In genomic region chr2:238910751-238911351, GRCh38 we compare ENCODE assay signal across 13 cellular contexts.
DNase-seq lines count a peak whose midpoint lies in the region; ATAC-seq and TF ChIP-seq lines count a peak whose summit lies in the region.
"Had no signal": no experiment of that assay in that cellular context is flagged by ENCODE, and none has a peak within 500 bp of the region (broad histone marks: within the 10 kb centered on the region; RNA-seq: fewer than 3 reads in every experiment).

No MANE protein-coding gene starts in this region.

- TF ChIP-seq CTCF in Calu3 (IDR thresholded peaks at IDR 0.05; ENCODE audit: unreplicated experiment) (no peak), RWPE1 (conservative IDR thresholded peaks at IDR 0.05; ENCODE audit: low read depth) (no peak), H9 (conservative IDR thresholded peaks at IDR 0.05) (no peak)

- H4K20me1 ChIP-seq in H9 (ENCODE audit: control insufficient read depth, insufficient read depth, insufficient read length): peaks cover 3% of the 10 kb centered on the region

- no peak overlapping the region for H4K8ac ChIP-seq in H9 (replicated peaks; ENCODE audit: insufficient read length, low read depth, low read length)

- no peaks in the 10 kb centered on the region for H3K79me1 ChIP-seq in H9 (ENCODE audit: insufficient read depth, low read depth, low read length, poor library complexity, severe bottlenecking)

- POLR2A ChIA-PET in RWPE1 (lab: Yijun Ruan, JAX; ENCODE audit: low non-redundant PET): no interaction called here

- H2BK15ac ChIP-seq in H9 (ENCODE audit: low read depth, low read length): no peak overlapping the region

- no peaks in the 10 kb centered on the region for H3K36me3 Mint-ChIP-seq in Calu3 (ENCODE audit: insufficient read depth, unreplicated experiment)
- H3K36me3 Mint-ChIP-seq in H9 (ENCODE audit: insufficient read depth in 1 of 3, low read depth in 3 of 3): peaks cover 0 to 3% (median 0%) of the 10 kb centered on the region in 3 experiments; a peak in 1 of 7 replicates
- H3K36me3 Mint-ChIP-seq: activated naive CD4-positive, alpha-beta T cell treated with anti-CD3 and anti-CD28 coated beads, Interleukin-2, amount 10 ng/mL, durations not matched to agents 7 days and 5 days; CD14-positive monocyte had no signal

- CTCF ChIA-PET in Calu3 (lab: Charles Lee): interaction anchor here (0.5 to 0.8 kb wide), 2 partner anchors 12 to 1075 kb away, joined by 3 to 4 read pairs; no protein-coding TSS in a partner anchor
- CTCF ChIA-PET in RWPE1 (lab: Yijun Ruan, JAX): no interaction called here

- DNase-seq in Calu3 (peak; percentile 29), M059J (ENCODE audit: low read depth) (peak; percentile 19), RWPE1 (ENCODE audit: low spot score) (peak; percentile 73), mesenteric fat pad (ENCODE audit: low spot score) (peak; percentile 87), H9 (no peak)
- no peak for DNase-seq in activated CD8-positive, alpha-beta memory T cell treated with anti-CD3 and anti-CD28 coated beads, Interleukin-2, amount 50 U/mL, for 4 hours
- DNase-seq: activated CD8-positive, alpha-beta T cell treated with anti-CD3 and anti-CD28 coated beads, Interleukin-2, amount 10 ng/mL, durations not matched to agents 7 days and 5 days; activated naive CD4-positive, alpha-beta T cell treated with anti-CD3 and anti-CD28 coated beads, Interleukin-2, amount 10 ng/mL, durations not matched to agents 7 days and 5 days; T-helper 9 cell had no signal

- no peak overlapping the region for H3K9ac ChIP-seq in H9 (ENCODE audit: extremely low read depth, insufficient read length, low read length)

- ATAC-seq in GM21367 (IDR thresholded peaks at IDR 0.05; ENCODE audit: unreplicated experiment): no peak
- no peak for ATAC-seq in SK-N-SH treated with all-trans-retinoic acid at 6 μM for 48 hours
- ATAC-seq: activated CD8-positive, alpha-beta T cell treated with anti-CD3 and anti-CD28 coated beads, Interleukin-2, amount 10 ng/mL, durations not matched to agents 7 days and 5 days had no signal

- no peak overlapping the region for H3K14ac ChIP-seq in H9 (ENCODE audit: insufficient read depth, low read length)

- H3K23me2 ChIP-seq in H9 (ENCODE audit: insufficient read length, low read depth, low read length, poor library complexity, severe bottlenecking): no peaks in the 10 kb centered on the region

- no CpG with 5 or more reads among the region's 10 CpGs for WGBS in H9 (ENCODE audit: extremely low coverage, insufficient read length, low lambda C conversion rate)

- no peaks in the 10 kb centered on the region for H3K4me1 ChIP-seq in H9 (ENCODE audit: insufficient read depth, low read length)

- H3K4me2 ChIP-seq in H9 (ENCODE audit: insufficient read depth, insufficient read length, low read length): no peak overlapping the region
- H3K4me2 ChIP-seq: PC-9 had no signal

- H3K4me3 Mint-ChIP-seq in Calu3 (ENCODE audit: low read depth, unreplicated experiment) (no peak overlapping the region), H9 (no peak overlapping the region)
- H3K4me3 Mint-ChIP-seq: activated CD8-positive, alpha-beta T cell treated with anti-CD3 and anti-CD28 coated beads, Interleukin-2, amount 10 ng/mL, durations not matched to agents 7 days and 5 days; activated naive CD4-positive, alpha-beta T cell treated with anti-CD3 and anti-CD28 coated beads, Interleukin-2, amount 10 ng/mL, durations not matched to agents 7 days and 5 days; CD14-positive monocyte had no signal

- no peak overlapping the region for H4K91ac ChIP-seq in H9 (ENCODE audit: insufficient read length, low read depth, low read length)

- H3K4ac ChIP-seq in H9 (ENCODE audit: low read depth, low read length): no peak overlapping the region

- H2AFZ ChIP-seq in H9 (ENCODE audit: low read length): no peak overlapping the region
- H2AFZ ChIP-seq: PC-9 had no signal

- intact Hi-C loops in Calu3 (cut with micrococcal nuclease; ENCODE audit: unreplicated experiment): no loop called here

- no peak overlapping the region for H2AK5ac ChIP-seq in H9 (ENCODE audit: insufficient read length, low read length)

- H3K9me3 ChIP-seq in H9 (ENCODE audit: control insufficient read depth, low read depth, low read length): no peaks in the 10 kb centered on the region

- H3K9me3 Mint-ChIP-seq in Calu3 (ENCODE audit: low read depth, unreplicated experiment) (no peaks in the 10 kb centered on the region), H9 (peaks cover 0 to 8% of the 10 kb centered on the region in 2 experiments; a peak in 3 of 5 replicates)

- no peak overlapping the region for H3K18ac ChIP-seq in H9 (ENCODE audit: insufficient read length, low read depth, low read length)

- H3K27ac Mint-ChIP-seq in Calu3 (ENCODE audit: unreplicated experiment) (no peak overlapping the region), H9 (no peak overlapping the region)
- H3K27ac Mint-ChIP-seq: activated CD8-positive, alpha-beta T cell treated with anti-CD3 and anti-CD28 coated beads, Interleukin-2, amount 10 ng/mL, durations not matched to agents 7 days and 5 days; activated naive CD4-positive, alpha-beta T cell treated with anti-CD3 and anti-CD28 coated beads, Interleukin-2, amount 10 ng/mL, durations not matched to agents 7 days and 5 days had no signal

- H3K4me1 Mint-ChIP-seq in Calu3 (ENCODE audit: low read depth, unreplicated experiment) (no peaks in the 10 kb centered on the region), H9 (peaks cover 0 to 8% of the 10 kb centered on the region in 2 experiments; a peak in 2 of 4 replicates)
- H3K4me1 Mint-ChIP-seq: activated naive CD4-positive, alpha-beta T cell treated with anti-CD3 and anti-CD28 coated beads, Interleukin-2, amount 10 ng/mL, durations not matched to agents 7 days and 5 days; CD14-positive monocyte had no signal

- no peak overlapping the region for H3K23ac ChIP-seq in H9 (ENCODE audit: insufficient read length, low read depth, low read length)

- no peak overlapping the region for H4K5ac ChIP-seq in H9 (ENCODE audit: insufficient read length, low read depth, low read length)

- no peaks in the 10 kb centered on the region for H3K27me3 ChIP-seq in H9 (ENCODE audit: insufficient read depth, low read length)

- no peaks in the 10 kb centered on the region for H3K79me2 ChIP-seq in H9 (ENCODE audit: insufficient read depth, low read length)

- H3K56ac ChIP-seq in H9 (ENCODE audit: insufficient read length, low read depth, low read length): no peak overlapping the region

- H3K27me3 Mint-ChIP-seq in Calu3 (ENCODE audit: unreplicated experiment) (peaks cover 26% of the 10 kb centered on the region), H9 (ENCODE audit: low read depth) (peaks cover 7% of the 10 kb centered on the region)

- H3K27ac ChIP-seq in RWPE1: peak overlapping the region; percentile 55
- H3K27ac ChIP-seq in H9 (ENCODE audit: insufficient read length, low read depth, low read length): no peak overlapping the region
- H3K27ac ChIP-seq: PC-9 had no signal

- H3T11ph ChIP-seq in H9 (ENCODE audit: low read length): no peak overlapping the region

- no peak overlapping the region for H2BK12ac ChIP-seq in H9 (ENCODE audit: insufficient read length, low read depth, low read length)

- no peak overlapping the region for H2BK5ac ChIP-seq in H9 (ENCODE audit: insufficient read length, low read length)

- no peak overlapping the region for H2BK120ac ChIP-seq in H9 (ENCODE audit: low read depth, low read length, poor library complexity, severe bottlenecking)

- no TSS peak for BruUV-seq in Calu3 (replicated peaks; lab: Mats Ljungman, UMichigan)

- no peak overlapping the region for H2BK20ac ChIP-seq in H9 (ENCODE audit: low read depth, low read length, poor library complexity, severe bottlenecking)

TF ChIP-seq in SK-N-SH treated with all-trans-retinoic acid at 6 μM for 48 hours, 23 proteins besides CTCF, POLR2A, EP300 and RAD21 (continues in another document):
- TF ChIP-seq ZNF8 (CRISPR knock-in tag; IDR thresholded peaks at IDR 0.05): no peak
- TF ChIP-seq CSDC2 (CRISPR knock-in tag; IDR thresholded peaks at IDR 0.05): no peak
- TF ChIP-seq, protein P1, sequence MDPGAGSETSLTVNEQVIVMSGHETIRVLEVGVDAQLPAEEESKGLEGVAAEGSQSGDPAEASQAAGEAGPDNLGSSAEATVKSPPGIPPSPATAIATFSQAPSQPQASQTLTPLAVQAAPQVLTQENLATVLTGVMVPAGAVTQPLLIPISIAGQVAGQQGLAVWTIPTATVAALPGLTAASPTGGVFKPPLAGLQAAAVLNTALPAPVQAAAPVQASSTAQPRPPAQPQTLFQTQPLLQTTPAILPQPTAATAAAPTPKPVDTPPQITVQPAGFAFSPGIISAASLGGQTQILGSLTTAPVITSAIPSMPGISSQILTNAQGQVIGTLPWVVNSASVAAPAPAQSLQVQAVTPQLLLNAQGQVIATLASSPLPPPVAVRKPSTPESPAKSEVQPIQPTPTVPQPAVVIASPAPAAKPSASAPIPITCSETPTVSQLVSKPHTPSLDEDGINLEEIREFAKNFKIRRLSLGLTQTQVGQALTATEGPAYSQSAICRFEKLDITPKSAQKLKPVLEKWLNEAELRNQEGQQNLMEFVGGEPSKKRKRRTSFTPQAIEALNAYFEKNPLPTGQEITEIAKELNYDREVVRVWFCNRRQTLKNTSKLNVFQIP (CRISPR knock-in tag; IDR thresholded peaks at IDR 0.05; ENCODE audit: borderline replicate concordance, low read depth): no peak
- TF ChIP-seq TOX (CRISPR knock-in tag; IDR thresholded peaks at IDR 0.05; ENCODE audit: borderline replicate concordance): no peak
- no peak for TF ChIP-seq ZNF565 (CRISPR knock-in tag; conservative IDR thresholded peaks at IDR 0.05; ENCODE audit: low read depth)
- TF ChIP-seq RARB (CRISPR knock-in tag; IDR thresholded peaks at IDR 0.05): no peak
- no peak for TF ChIP-seq CREB5 (CRISPR knock-in tag; IDR thresholded peaks at IDR 0.05; ENCODE audit: low read depth)
- no peak for TF ChIP-seq ISL1 (CRISPR knock-in tag; IDR thresholded peaks at IDR 0.05)
- no peak for TF ChIP-seq ZC3H10 (CRISPR knock-in tag; IDR thresholded peaks at IDR 0.05)
- TF ChIP-seq ZFP3 (CRISPR knock-in tag; IDR thresholded peaks at IDR 0.05): no peak

Comparison
In these comparisons a context has a peak if more than half of its experiments do, and no peak if none do; other contexts are left out.
1. DNase-seq: peak in Calu3 (single experiment), M059J (single experiment), RWPE1 (single experiment) and mesenteric fat pad (single experiment); none in activated CD8-positive, alpha-beta memory T cell treated with anti-CD3 and anti-CD28 coated beads, Interleukin-2, amount 50 U/mL, for 4 hours (single experiment) and H9 (single experiment).